1 cellular context compared by ENCODE assay signal in genomic region chr19:12938536-12939291, GRCh38.
A peak's percentile ranks its signal among the peaks of the same experiment; 100 is the strongest.
TF ChIP-seq lines count a peak whose summit lies in the region.

Gene CALR (plus strand): TSS chr19:12938609. CDS start chr19:12938680, 71 bp downstream.

TF ChIP-seq in GM12878, 131 proteins besides CTCF, POLR2A, EP300 and RAD21 (continued from another document and continues in another):
- TF ChIP-seq ZSCAN29 (IDR thresholded peaks at IDR 0.05) (no peak), SMC3 (IDR thresholded peaks at IDR 0.05; ENCODE audit: borderline replicate concordance, low read length) (no peak), CHD2 (IDR thresholded peaks at IDR 0.05; ENCODE audit: borderline replicate concordance, low read depth, low read length) (no peak), ZBTB40 (IDR thresholded peaks at IDR 0.05; ENCODE audit: borderline replicate concordance) (no peak; the same call in 1 of the 2 replicates), CBX5 (IDR thresholded peaks at IDR 0.05; ENCODE audit: low read depth) (no peak), E2F8 (IDR thresholded peaks at IDR 0.05; ENCODE audit: low read depth, partially characterized antibody) (no peak), ETV6 (conservative IDR thresholded peaks at IDR 0.05 in 1 of 2, IDR thresholded peaks at IDR 0.05 in 1 of 2; ENCODE audit: borderline replicate concordance in 1 of 2, low read depth in 1 of 2) (no peak), SPI1 (IDR thresholded peaks at IDR 0.05; ENCODE audit: borderline replicate concordance, insufficient read depth, low read depth, low read length) (no peak), TCF3 (IDR thresholded peaks at IDR 0.05; ENCODE audit: borderline replicate concordance, insufficient read depth, low read depth, low read length) (peak; percentile 90; the same call in 1 of the 2 replicates), USF1 (IDR thresholded peaks at IDR 0.05; ENCODE audit: borderline replicate concordance, extremely low read length, insufficient read depth, low read depth, low read length) (no peak), BMI1 (IDR thresholded peaks at IDR 0.05; ENCODE audit: borderline replicate concordance) (no peak), HSF1 (IDR thresholded peaks at IDR 0.05; ENCODE audit: low read depth, low read length) (no peak), TARDBP (IDR thresholded peaks at IDR 0.05; ENCODE audit: borderline replicate concordance) (no peak), ZNF622 (IDR thresholded peaks at IDR 0.05) (no peak), IRF3 (IDR thresholded peaks at IDR 0.05) (no peak), MXI1 (IDR thresholded peaks at IDR 0.05; ENCODE audit: low read depth, low read length) (no peak), FOXK2 (IDR thresholded peaks at IDR 0.05) (no peak), IKZF1 (conservative IDR thresholded peaks at IDR 0.05) (peak; percentile 87), NR2C1 (IDR thresholded peaks at IDR 0.05) (no peak), FOS (IDR thresholded peaks at IDR 0.05; ENCODE audit: borderline replicate concordance, extremely low read depth, insufficient read length) (no peak), ZNF24 (IDR thresholded peaks at IDR 0.05) (no peak), RUNX3 (IDR thresholded peaks at IDR 0.05; ENCODE audit: low read length) (no peak), SP1 (IDR thresholded peaks at IDR 0.05; ENCODE audit: low read depth, low read length) (no peak), BCL3 (IDR thresholded peaks at IDR 0.05; ENCODE audit: borderline replicate concordance, insufficient read depth, low read depth, low read length, poor library complexity, severe bottlenecking) (no peak), MTA2 (IDR thresholded peaks at IDR 0.05; ENCODE audit: low read depth) (no peak), SREBF2 (IDR thresholded peaks at IDR 0.05; ENCODE audit: low read length) (0 out of 2 replicates have a peak, but pooled peaks have one; percentile 12), IRF5 (IDR thresholded peaks at IDR 0.05; ENCODE audit: borderline replicate concordance) (no peak), NR2C2 (IDR thresholded peaks at IDR 0.05; ENCODE audit: borderline replicate concordance, control insufficient read depth, insufficient read length, low read depth) (no peak), KLF5 (IDR thresholded peaks at IDR 0.05; ENCODE audit: partially characterized antibody) (peak; percentile 54), CREB1 (IDR thresholded peaks at IDR 0.05; ENCODE audit: low read depth) (no peak), SMARCA5 (IDR thresholded peaks at IDR 0.05) (peak; percentile 54; the same call in 1 of the 2 replicates), YY1 (IDR thresholded peaks at IDR 0.05; ENCODE audit: low read depth, low read length) (peak; percentile 88), ATF2 (IDR thresholded peaks at IDR 0.05; ENCODE audit: low read length) (no peak), CHD4 (IDR thresholded peaks at IDR 0.05) (no peak), CREM (IDR thresholded peaks at IDR 0.05; ENCODE audit: low read depth) (peak; percentile 40; the same call in 1 of the 2 replicates), SIX5 (IDR thresholded peaks at IDR 0.05; ENCODE audit: low read depth, low read length, severe bottlenecking) (peak; percentile 18), TBL1XR1 (IDR thresholded peaks at IDR 0.05; ENCODE audit: low read depth, low read length) (no peak), BRCA1 (IDR thresholded peaks at IDR 0.05; ENCODE audit: low read depth, low read length) (0 out of 2 replicates have a peak, but pooled peaks have one; percentile 26), PML (IDR thresholded peaks at IDR 0.05; ENCODE audit: low read length) (peak; percentile 97), LARP7 (IDR thresholded peaks at IDR 0.05) (peak; percentile 97), BHLHE40 (IDR thresholded peaks at IDR 0.05; ENCODE audit: borderline replicate concordance in 1 of 2, low read depth in 2 of 2, low read length in 1 of 2) (no peak; a peak in 1 of 4 replicates), ZNF274 (IDR thresholded peaks at IDR 0.05; ENCODE audit: insufficient read depth, insufficient read length) (no peak), IKZF2 (IDR thresholded peaks at IDR 0.05) (0 out of 4 replicates have a peak, but pooled peaks of 1 of the 2 experiments have one; percentile 19), PKNOX1 (IDR thresholded peaks at IDR 0.05) (no peak), ZBED1 (IDR thresholded peaks at IDR 0.05; ENCODE audit: borderline replicate concordance) (peak; percentile 66; the same call in 1 of the 2 replicates)
